ENCODE assay signal across 1 cellular context in the genomic region with DNA sequence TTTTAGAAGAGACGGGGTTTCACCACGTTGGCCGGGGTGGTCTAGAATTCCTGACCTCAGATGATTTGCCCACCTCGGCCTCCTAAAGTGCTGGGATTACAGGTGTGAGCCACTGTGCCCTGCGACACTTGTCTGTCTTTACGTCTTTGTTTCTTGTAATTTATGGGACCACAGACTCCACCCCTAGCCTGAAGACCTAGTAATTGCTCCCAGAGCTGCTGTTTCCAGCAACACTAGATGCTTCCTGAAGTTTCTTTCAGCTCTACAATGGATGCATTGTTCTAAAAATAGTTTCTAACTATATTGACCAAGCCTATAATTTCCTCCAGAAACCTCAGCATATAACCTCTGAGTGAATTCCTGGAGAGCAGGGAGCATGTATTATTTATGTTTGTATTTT.
TF ChIP-seq lines count a peak whose summit lies in the region.

No MANE protein-coding gene starts in this region.

TF ChIP-seq in GM12878, 131 proteins besides CTCF, POLR2A, EP300 and RAD21 (continued from another document):
- TF ChIP-seq FOS (IDR thresholded peaks at IDR 0.05; ENCODE audit: borderline replicate concordance, extremely low read depth, insufficient read length) (no peak), ZBTB33 (IDR thresholded peaks at IDR 0.05) (no peak), NFYA (IDR thresholded peaks at IDR 0.05; ENCODE audit: borderline replicate concordance, low read depth, low read length) (no peak), KDM1A (IDR thresholded peaks at IDR 0.05; ENCODE audit: borderline replicate concordance) (no peak), PAX5 (IDR thresholded peaks at IDR 0.05; ENCODE audit: borderline replicate concordance, low read depth, low read length) (no peak), NR2C2 (IDR thresholded peaks at IDR 0.05; ENCODE audit: borderline replicate concordance, control insufficient read depth, insufficient read length, low read depth) (no peak), NFXL1 (IDR thresholded peaks at IDR 0.05; ENCODE audit: borderline replicate concordance) (no peak), POLR2AphosphoS2 (IDR thresholded peaks at IDR 0.05; ENCODE audit: low read depth, low read length) (no peak), MEF2B (IDR thresholded peaks at IDR 0.05; ENCODE audit: partially characterized antibody, poor library complexity, severe bottlenecking) (no peak), NRF1 (conservative IDR thresholded peaks at IDR 0.05; ENCODE audit: low read depth, low read length) (no peak), SREBF1 (IDR thresholded peaks at IDR 0.05; ENCODE audit: low read length) (no peak), NBN (IDR thresholded peaks at IDR 0.05) (no peak), RBBP5 (conservative IDR thresholded peaks at IDR 0.05) (no peak), CEBPB (IDR thresholded peaks at IDR 0.05; ENCODE audit: borderline replicate concordance in 1 of 2, low read depth in 2 of 2, low read length in 2 of 2) (no peak)
- TF ChIP-seq, protein P1, sequence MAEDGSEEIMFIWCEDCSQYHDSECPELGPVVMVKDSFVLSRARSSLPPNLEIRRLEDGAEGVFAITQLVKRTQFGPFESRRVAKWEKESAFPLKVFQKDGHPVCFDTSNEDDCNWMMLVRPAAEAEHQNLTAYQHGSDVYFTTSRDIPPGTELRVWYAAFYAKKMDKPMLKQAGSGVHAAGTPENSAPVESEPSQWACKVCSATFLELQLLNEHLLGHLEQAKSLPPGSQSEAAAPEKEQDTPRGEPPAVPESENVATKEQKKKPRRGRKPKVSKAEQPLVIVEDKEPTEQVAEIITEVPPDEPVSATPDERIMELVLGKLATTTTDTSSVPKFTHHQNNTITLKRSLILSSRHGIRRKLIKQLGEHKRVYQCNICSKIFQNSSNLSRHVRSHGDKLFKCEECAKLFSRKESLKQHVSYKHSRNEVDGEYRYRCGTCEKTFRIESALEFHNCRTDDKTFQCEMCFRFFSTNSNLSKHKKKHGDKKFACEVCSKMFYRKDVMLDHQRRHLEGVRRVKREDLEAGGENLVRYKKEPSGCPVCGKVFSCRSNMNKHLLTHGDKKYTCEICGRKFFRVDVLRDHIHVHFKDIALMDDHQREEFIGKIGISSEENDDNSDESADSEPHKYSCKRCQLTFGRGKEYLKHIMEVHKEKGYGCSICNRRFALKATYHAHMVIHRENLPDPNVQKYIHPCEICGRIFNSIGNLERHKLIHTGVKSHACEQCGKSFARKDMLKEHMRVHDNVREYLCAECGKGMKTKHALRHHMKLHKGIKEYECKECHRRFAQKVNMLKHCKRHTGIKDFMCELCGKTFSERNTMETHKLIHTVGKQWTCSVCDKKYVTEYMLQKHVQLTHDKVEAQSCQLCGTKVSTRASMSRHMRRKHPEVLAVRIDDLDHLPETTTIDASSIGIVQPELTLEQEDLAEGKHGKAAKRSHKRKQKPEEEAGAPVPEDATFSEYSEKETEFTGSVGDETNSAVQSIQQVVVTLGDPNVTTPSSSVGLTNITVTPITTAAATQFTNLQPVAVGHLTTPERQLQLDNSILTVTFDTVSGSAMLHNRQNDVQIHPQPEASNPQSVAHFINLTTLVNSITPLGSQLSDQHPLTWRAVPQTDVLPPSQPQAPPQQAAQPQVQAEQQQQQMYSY (CRISPR knock-in tag; IDR thresholded peaks at IDR 0.05): no peak
